ENCODE assay signal across 1 cellular context in genomic region chr19:35845215-35846037, GRCh38.
TF ChIP-seq lines count a peak whose summit lies in the region.

No MANE protein-coding gene starts in this region.

TF ChIP-seq in K562, 482 proteins besides CTCF, POLR2A, EP300 and RAD21 (continued from another document and continues in another):
- no peak for TF ChIP-seq CLOCK (CRISPR knock-in tag; IDR thresholded peaks at IDR 0.05; ENCODE audit: borderline replicate concordance)
- peak; percentile 87; the same call in 1 of the 2 replicates for TF ChIP-seq KDM2B (CRISPR knock-in tag; IDR thresholded peaks at IDR 0.05)
- no peak for TF ChIP-seq DLX4 (CRISPR knock-in tag; IDR thresholded peaks at IDR 0.05)
- TF ChIP-seq PHTF2 (CRISPR knock-in tag; IDR thresholded peaks at IDR 0.05): no peak
- TF ChIP-seq BMI1 (IDR thresholded peaks at IDR 0.05; ENCODE audit: low read length): no peak
- peak; percentile 82 for TF ChIP-seq EP400 (IDR thresholded peaks at IDR 0.05)
- TF ChIP-seq ARNT (IDR thresholded peaks at IDR 0.05): no peak
- no peak for TF ChIP-seq TRIM28 (IDR thresholded peaks at IDR 0.05)
- no peak for TF ChIP-seq TCF7L2 (IDR thresholded peaks at IDR 0.05; ENCODE audit: low read depth, low read length)
- TF ChIP-seq AFF4 (CRISPR knock-in tag; IDR thresholded peaks at IDR 0.05): 0 out of 2 replicates have a peak, but pooled peaks have one; percentile 56
- TF ChIP-seq ZNF175 (CRISPR knock-in tag; IDR thresholded peaks at IDR 0.05; ENCODE audit: low read depth): no peak
- TF ChIP-seq CHD7 (IDR thresholded peaks at IDR 0.05; ENCODE audit: low read depth, low read length): no peak
- TF ChIP-seq PRDM10 (IDR thresholded peaks at IDR 0.05; ENCODE audit: partially characterized antibody): no peak
- TF ChIP-seq ZNF239 (CRISPR knock-in tag; IDR thresholded peaks at IDR 0.05): no peak
- no peak for TF ChIP-seq PML (IDR thresholded peaks at IDR 0.05; ENCODE audit: low read length)
- TF ChIP-seq SREBF2 (CRISPR knock-in tag; IDR thresholded peaks at IDR 0.05): no peak
- no peak for TF ChIP-seq ZNF134 (CRISPR knock-in tag; conservative IDR thresholded peaks at IDR 0.05)
- TF ChIP-seq MEF2D (tag; conservative IDR thresholded peaks at IDR 0.05; ENCODE audit: low read depth): no peak
- TF ChIP-seq LARP7 (IDR thresholded peaks at IDR 0.05): no peak
- no peak for TF ChIP-seq FOXP1 (CRISPR knock-in tag; IDR thresholded peaks at IDR 0.05)
- TF ChIP-seq GTF3C2 (IDR thresholded peaks at IDR 0.05; ENCODE audit: borderline replicate concordance, extremely low read depth, insufficient read length): no peak
- no peak for TF ChIP-seq HMGXB4 (CRISPR knock-in tag; IDR thresholded peaks at IDR 0.05)
- TF ChIP-seq SREBF1 (IDR thresholded peaks at IDR 0.05; ENCODE audit: borderline replicate concordance, low read depth, low read length): no peak
